Comparison of ENCODE assay signal across 23 cellular contexts in genomic region chr4:4521069-4521468, GRCh38. TPM values are rescaled to one million over a fixed set of nuclear protein-coding genes. Genes with fewer than 3 reads are reported as not detected.
DNase-seq lines count a peak whose midpoint lies in the region; ATAC-seq, FAIRE-seq and TF ChIP-seq lines count a peak whose summit lies in the region.
"Had no signal": no experiment of that assay in that cellular context is flagged by ENCODE, and none has a peak within 500 bp of the region (broad histone marks: within the 10 kb centered on the region; RNA-seq: fewer than 3 reads in every experiment).

No MANE protein-coding gene starts in this region.

- peaks cover 4% of the 10 kb centered on the region for H3K27me3 Mint-ChIP-seq in brain
- H3K27me3 Mint-ChIP-seq in activated CD8-positive, alpha-beta memory T cell treated with anti-CD3 and anti-CD28 coated beads, Interleukin-2, amount 10 ng/mL, durations not matched to agents 7 days and 5 days = no peaks in the 10 kb centered on the region
- H3K27me3 Mint-ChIP-seq: B cell had no signal

- FAIRE-seq in frontal cortex (lab: Jason Lieb, UNC) = no peak
- FAIRE-seq: GM12891 had no signal

- CTCF ChIA-PET in activated CD8-positive, alpha-beta memory T cell treated with anti-CD3 and anti-CD28 coated beads, Interleukin-2, amount 10 ng/mL, durations not matched to agents 7 days and 5 days (lab: Charles Lee) = interaction anchor here (1.1 kb wide), 3 partner anchors 13 to 88 kb away, joined by 3 read pairs; no protein-coding TSS in a partner anchor

- H3K4me3 Mint-ChIP-seq in brain = peak overlapping the region in 3 of 5 experiments; percentile 4 to 64 (median 27)
- H3K4me3 Mint-ChIP-seq in activated CD8-positive, alpha-beta memory T cell treated with anti-CD3 and anti-CD28 coated beads, Interleukin-2, amount 10 ng/mL, durations not matched to agents 7 days and 5 days = no peak overlapping the region
- H3K4me3 Mint-ChIP-seq: B cell had no signal

- intact Hi-C loops in vagina (cut with DNase I) = no loop called here

- DNase-seq in NCI-H146 (lab: John Stamatoyannopoulos, UW) = peak; percentile 19
- no peak for DNase-seq in NCI-H146 treated with DMSO at 0.1 percent for 48 hours (lab: John Stamatoyannopoulos, UW; ENCODE audit: unreplicated experiment)
- peak; percentile 20 for DNase-seq in iris pigment epithelial cell (ENCODE audit: low read depth)
- no peak for DNase-seq in vagina (ENCODE audit: extremely low spot score in 2 of 2)
- no peak for DNase-seq in frontal cortex (ENCODE audit: low spot score in 2 of 2)
- no peak for DNase-seq in MG63
- DNase-seq in activated CD8-positive, alpha-beta memory T cell treated with anti-CD3 and anti-CD28 coated beads, Interleukin-2, amount 10 ng/mL, durations not matched to agents 7 days and 5 days = no peak
- DNase-seq: activated CD4-positive, alpha-beta T cell treated with anti-CD3 and anti-CD28 coated beads, Interleukin-2, amount 50 U/mL, for 1 hour; activated naive CD4-positive, alpha-beta T cell treated with Interleukin-2 at 50 U/mL for 16 hours; activated T-cell treated with anti-CD3 and anti-CD28 coated beads for 4 hours; brain microvascular endothelial cell; dermis blood vessel endothelial cell; GDM1; islet precursor cell; lower lobe of right lung; NCI-H1436 treated with DMSO at 0.1 percent for 48 hours; NCI-H2227 treated with DMSO at 0.1 percent for 48 hours; NK-92 treated with Interleukin-12 subunit alpha and Interleukin-12 subunit beta, amount 100 ng/mL, for 24 hours; ovary had no signal

- TF ChIP-seq POLR2A in vagina (IDR thresholded peaks at IDR 0.05) = no peak

- H3K27ac ChIP-seq in vagina = peak overlapping the region; percentile 60
- H3K27ac ChIP-seq: 22Rv1, brain microvascular endothelial cell, lower lobe of right lung had no signal

- peaks cover 30% of the 10 kb centered on the region for H3K4me1 ChIP-seq in vagina

- ATAC-seq in activated CD8-positive, alpha-beta memory T cell treated with anti-CD3 and anti-CD28 coated beads, Interleukin-2, amount 10 ng/mL, durations not matched to agents 7 days and 5 days = no peak
- ATAC-seq: lower lobe of right lung had no signal

- H3K4me3 ChIP-seq in vagina (no peak overlapping the region), MG63 (no peak overlapping the region)
- H3K4me3 ChIP-seq: lower lobe of right lung, ovary had no signal

- H3K27me3 ChIP-seq in vagina (no peaks in the 10 kb centered on the region), MG63 (no peaks in the 10 kb centered on the region)
- H3K27me3 ChIP-seq: brain microvascular endothelial cell, ovary had no signal

- TF ChIP-seq CTCF in brain (conservative IDR thresholded peaks at IDR 0.05) (no peak), vagina (IDR thresholded peaks at IDR 0.05) (no peak)

- peaks cover 54% of the 10 kb centered on the region for H3K4me1 Mint-ChIP-seq in brain
- H3K4me1 Mint-ChIP-seq in activated CD8-positive, alpha-beta memory T cell treated with anti-CD3 and anti-CD28 coated beads, Interleukin-2, amount 10 ng/mL, durations not matched to agents 7 days and 5 days = peaks cover 28% of the 10 kb centered on the region

- H3K36me3 ChIP-seq in vagina (no peaks in the 10 kb centered on the region), MG63 (no peaks in the 10 kb centered on the region)
- H3K36me3 ChIP-seq: brain microvascular endothelial cell, lower lobe of right lung, ovary had no signal

- H3K9me3 ChIP-seq in vagina = no peaks in the 10 kb centered on the region
- H3K9me3 ChIP-seq in MG63 = no peaks in the 10 kb centered on the region
- H3K9me3 ChIP-seq: lower lobe of right lung, ovary had no signal

- no peaks in the 10 kb centered on the region for H3K36me3 Mint-ChIP-seq in brain
- peaks cover 6% of the 10 kb centered on the region for H3K36me3 Mint-ChIP-seq in activated CD8-positive, alpha-beta memory T cell treated with anti-CD3 and anti-CD28 coated beads, Interleukin-2, amount 10 ng/mL, durations not matched to agents 7 days and 5 days

- peak overlapping the region in 3 of 5 experiments; percentile 34 to 83 (median 65) for H3K27ac Mint-ChIP-seq in brain
- H3K27ac Mint-ChIP-seq in activated CD8-positive, alpha-beta memory T cell treated with anti-CD3 and anti-CD28 coated beads, Interleukin-2, amount 10 ng/mL, durations not matched to agents 7 days and 5 days = no peak overlapping the region
- H3K27ac Mint-ChIP-seq: B cell had no signal

- H3K9me3 Mint-ChIP-seq in brain = no peaks in the 10 kb centered on the region
- no peaks in the 10 kb centered on the region for H3K9me3 Mint-ChIP-seq in activated CD8-positive, alpha-beta memory T cell treated with anti-CD3 and anti-CD28 coated beads, Interleukin-2, amount 10 ng/mL, durations not matched to agents 7 days and 5 days (ENCODE audit: low read depth)

RNA-seq across cellular contexts. Expression of gene STX18, which starts 20.8 kb away (rescaled TPM):
- 45.1 TPM for polyA plus RNA-seq in brain (ENCODE audit: insufficient read depth, low read depth, low replicate concordance)
- total RNA-seq in vagina (20.4 TPM), frontal cortex (17.9 TPM)
- 20.2 and 38.3 TPM in 2 replicates for total RNA-seq in MG63 (2014; rRNA removed; shearing (Covaris generic); ENCODE audit: low replicate concordance)
- 10 to 100 TPM; 25.6 to 26.5 TPM for total RNA-seq in activated CD8-positive, alpha-beta memory T cell treated with anti-CD3 and anti-CD28 coated beads, Interleukin-2, amount 10 ng/mL, durations not matched to agents 7 days and 5 days

Comparison
In these comparisons a context has a peak if more than half of its experiments do, and no peak if none do; other contexts are left out.
1. DNase-seq: peak in NCI-H146 (single experiment) and iris pigment epithelial cell (single experiment); none in NCI-H146 treated with DMSO at 0.1 percent for 48 hours (single experiment), vagina (0 of 2), frontal cortex (0 of 2), MG63 (single experiment) and activated CD8-positive, alpha-beta memory T cell treated with anti-CD3 and anti-CD28 coated beads, Interleukin-2, amount 10 ng/mL, durations not matched to agents 7 days and 5 days (single experiment).